In the genomic region with DNA sequence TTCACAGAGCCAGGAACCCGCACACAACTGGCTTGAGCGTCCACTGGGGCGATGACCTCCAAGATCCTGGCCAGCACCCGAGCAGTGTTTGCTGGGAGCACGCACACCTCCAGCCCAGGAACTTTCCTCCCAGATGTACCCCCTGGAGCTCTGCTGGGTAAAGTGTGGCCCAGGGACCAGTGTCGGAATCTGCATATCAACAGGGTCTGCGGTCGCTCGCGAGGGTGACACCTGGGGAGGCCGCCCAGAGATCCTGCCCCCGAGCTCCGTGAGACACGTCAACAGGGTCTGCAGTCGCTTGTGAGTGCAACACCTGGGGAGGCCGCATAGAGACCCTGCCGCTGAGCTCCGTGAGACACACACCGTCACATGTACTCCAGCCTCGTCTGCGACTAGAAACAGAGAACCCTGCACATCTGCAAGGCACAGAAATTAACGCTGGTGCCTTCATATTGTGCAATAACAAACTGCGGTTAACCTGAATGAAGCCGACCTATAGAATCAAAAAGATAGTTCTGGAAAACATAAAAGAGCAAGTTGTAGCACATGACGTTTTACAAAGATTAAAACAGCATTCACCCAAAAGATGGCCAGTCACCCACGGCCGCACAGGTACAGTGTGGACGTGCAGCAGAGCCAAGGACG, we compare ENCODE assay signal across 15 cellular contexts.
A peak's percentile ranks its signal among the peaks of the same experiment; 100 is the strongest.
DNase-seq lines count a peak whose midpoint lies in the region; ATAC-seq and TF ChIP-seq lines count a peak whose summit lies in the region.
"Had no signal": no experiment of that assay in that cellular context is flagged by ENCODE, and none has a peak within 500 bp of the region (broad histone marks: within the 10 kb centered on the region; RNA-seq: fewer than 3 reads in every experiment).

No MANE protein-coding gene starts in this region.

- TF ChIP-seq POLR2A in esophagus muscularis mucosa (IDR thresholded peaks at IDR 0.05; ENCODE audit: low read depth): no peak

- H3K9me3 ChIP-seq in BLaER1 treated with 17β-estradiol and CSF1 and Interleukin-3, amounts not matched to agents 10 nM and 100 nM (replicated peaks in 1 of 11): peaks cover 0 to 27% (median 14%) of the 10 kb centered on the region in 11 experiments; a peak in 17 of 22 replicates
- H3K9me3 ChIP-seq in DND-41 (ENCODE audit: insufficient read depth, low read length, severe bottlenecking): no peaks in the 10 kb centered on the region
- peaks cover 0 to 2% of the 10 kb centered on the region in 2 donors for H3K9me3 ChIP-seq in lung (ENCODE audit: control insufficient read depth in 2 of 2, insufficient read depth in 1 of 2, low read length in 1 of 2)
- no peaks in the 10 kb centered on the region for H3K9me3 ChIP-seq in esophagus muscularis mucosa
- H3K9me3 ChIP-seq: body of pancreas, Caco-2, gastrocnemius medialis, thoracic aorta had no signal

- H3K4me1 ChIP-seq in BLaER1 treated with 17β-estradiol and CSF1 and Interleukin-3, amounts not matched to agents 10 nM and 100 nM: peaks cover 28 to 68% (median 59%) of the 10 kb centered on the region in 10 experiments
- peaks cover 11% of the 10 kb centered on the region for H3K4me1 ChIP-seq in DND-41 (ENCODE audit: insufficient read depth, low read length)
- peaks cover 0 to 6% of the 10 kb centered on the region in 2 donors for H3K4me1 ChIP-seq in lung (ENCODE audit: control insufficient read depth in 2 of 2, insufficient read depth in 2 of 2, low read length in 2 of 2)
- H3K4me1 ChIP-seq in esophagus muscularis mucosa: peaks cover 0 to 6% (median 2%) of the 10 kb centered on the region in 4 donors
- H3K4me1 ChIP-seq: body of pancreas, Caco-2, gastrocnemius medialis had no signal

- H3K79me2 ChIP-seq in DND-41 (ENCODE audit: insufficient read depth, low read length): no peaks in the 10 kb centered on the region

- POLR2A ChIA-PET in WTC11 (lab: Charles Lee): no interaction called here

- H3K9ac ChIP-seq in BLaER1 treated with 17β-estradiol and CSF1 and Interleukin-3, amounts not matched to agents 10 nM and 100 nM: peak overlapping the region in 5 of 11 experiments; percentile 59 to 81 (median 78); a peak in 4 of 22 replicates
- no peak overlapping the region for H3K9ac ChIP-seq in DND-41 (ENCODE audit: low read depth, low read length)
- H3K9ac ChIP-seq: KMS-11 had no signal

- no peaks in the 10 kb centered on the region for H3K9me3 Mint-ChIP-seq in WTC11

- no peak overlapping the region for H2AFZ ChIP-seq in DND-41 (ENCODE audit: low read depth, low read length)

- 57 to 70% methylated on average over 29 of the region's 29 CpGs for WGBS in lung, 2 donors
- WGBS in esophagus muscularis mucosa: 63% methylated on average over 28 of the region's 29 CpGs

- TF ChIP-seq EP300 in esophagus muscularis mucosa (IDR thresholded peaks at IDR 0.05): no peak

- peak overlapping the region in 9 of 10 experiments; percentile 71 to 82 (median 77); a peak in 17 of 20 replicates for H3K4me3 ChIP-seq in BLaER1 treated with 17β-estradiol and CSF1 and Interleukin-3, amounts not matched to agents 10 nM and 100 nM
- H3K4me3 ChIP-seq in DND-41 (ENCODE audit: low read depth in 1 of 2, low read length in 2 of 2): peak overlapping the region in 1 of 2 experiments; percentile 59; a peak in 1 of 4 replicates
- H3K4me3 ChIP-seq in lung: peak overlapping the region; percentile 32
- no peak overlapping the region for H3K4me3 ChIP-seq in esophagus muscularis mucosa
- H3K4me3 ChIP-seq: body of pancreas had no signal

- CTCF ChIA-PET in WTC11 (lab: Charles Lee): interaction anchor here (1.1 to 2.4 kb wide), 2 partner anchors 23 to 47 kb away, joined by 4 to 11 read pairs; no protein-coding TSS in a partner anchor

- no peak overlapping the region for H3K4me3 Mint-ChIP-seq in WTC11

- peak overlapping the region in 1 of 11 experiments; percentile 6; a peak in 1 of 22 replicates for H3K27ac ChIP-seq in BLaER1 treated with 17β-estradiol and CSF1 and Interleukin-3, amounts not matched to agents 10 nM and 100 nM
- H3K27ac ChIP-seq in DND-41 (ENCODE audit: low read length): no peak overlapping the region
- H3K27ac ChIP-seq in lung (ENCODE audit: low read depth in 1 of 2, low read length in 1 of 2): peak overlapping the region in 1 of 2 donors; percentile 24
- H3K27ac ChIP-seq in esophagus muscularis mucosa (replicated peaks in 1 of 4): no peak overlapping the region
- H3K27ac ChIP-seq: body of pancreas, KMS-11, thoracic aorta had no signal

- H4K20me1 ChIP-seq in BLaER1 treated with 17β-estradiol and CSF1 and Interleukin-3, amounts not matched to agents 10 nM and 100 nM: peaks cover 0 to 62% (median 10%) of the 10 kb centered on the region in 11 experiments; a peak in 18 of 22 replicates
- 0 out of 2 replicates have a peak, but pooled peaks cover 7% of the 10 kb centered on the region for H4K20me1 ChIP-seq in DND-41 (ENCODE audit: insufficient read depth, low read length)

- DNase-seq in DND-41 (no peak), WTC11 (ENCODE audit: low spot score) (no peak), lung (ENCODE audit: low spot score) (no peak), esophagus muscularis mucosa (ENCODE audit: extremely low spot score) (no peak), NCI-H1048 (lab: John Stamatoyannopoulos, UW) (no peak)
- DNase-seq: body of pancreas; Caco-2; effector CD8-positive, alpha-beta T cell; gastrocnemius medialis; T1000 had no signal

- intact Hi-C loops in esophagus muscularis mucosa (cut with DNase I): no loop called here

- no peak overlapping the region for H3K27ac Mint-ChIP-seq in WTC11

- H3K4me1 Mint-ChIP-seq in WTC11: peaks cover 34% of the 10 kb centered on the region

- no peaks in the 10 kb centered on the region for H3K27me3 ChIP-seq in BLaER1 treated with 17β-estradiol and CSF1 and Interleukin-3, amounts not matched to agents 10 nM and 100 nM
- H3K27me3 ChIP-seq in DND-41 (ENCODE audit: insufficient read depth, low read length, poor library complexity) (peaks cover 17% of the 10 kb centered on the region), lung (ENCODE audit: control insufficient read depth, insufficient read depth) (no peaks in the 10 kb centered on the region), esophagus muscularis mucosa (peaks cover 0 to 56% (median 0%) of the 10 kb centered on the region in 4 donors)

- H3K4me2 ChIP-seq in BLaER1 treated with 17β-estradiol and CSF1 and Interleukin-3, amounts not matched to agents 10 nM and 100 nM: peak overlapping the region; percentile 93 to 100 (median 99)
- peak overlapping the region; percentile 67 for H3K4me2 ChIP-seq in DND-41 (ENCODE audit: insufficient read depth, low read length)
- H3K4me2 ChIP-seq: KMS-11 had no signal

- no peaks in the 10 kb centered on the region for H3K36me3 Mint-ChIP-seq in WTC11

- peaks cover 18 to 63% (median 54%) of the 10 kb centered on the region in 11 experiments for H3K36me3 ChIP-seq in BLaER1 treated with 17β-estradiol and CSF1 and Interleukin-3, amounts not matched to agents 10 nM and 100 nM
- H3K36me3 ChIP-seq in DND-41 (ENCODE audit: insufficient read depth, low read length) (no peaks in the 10 kb centered on the region), lung (ENCODE audit: control insufficient read depth in 2 of 2, insufficient read depth in 2 of 2, low read length in 2 of 2) (no peaks in the 10 kb centered on the region), esophagus muscularis mucosa (no peaks in the 10 kb centered on the region)
- H3K36me3 ChIP-seq: gastrocnemius medialis, thoracic aorta had no signal

- ATAC-seq in DND-41 (ENCODE audit: insufficient read depth, low read depth) (no peak), WTC11 (no peak), lung (ENCODE audit: insufficient read depth, low FRiP score) (no peak), GM18873 (IDR thresholded peaks at IDR 0.05; ENCODE audit: low FRiP score, unreplicated experiment) (no peak)
- ATAC-seq: body of pancreas, gastrocnemius medialis, right cardiac atrium had no signal

- TF ChIP-seq CTCF in DND-41 (IDR thresholded peaks at IDR 0.05; ENCODE audit: borderline replicate concordance, extremely low read depth, low read length, poor library complexity, severe bottlenecking) (no peak), WTC11 (IDR thresholded peaks at IDR 0.05) (no peak), lung (IDR thresholded peaks at IDR 0.05; ENCODE audit: control extremely low read depth, extremely low read depth) (no peak), esophagus muscularis mucosa (IDR thresholded peaks at IDR 0.05) (no peak)

- no peaks in the 10 kb centered on the region; the same call in 1 of the 2 replicates for H3K27me3 Mint-ChIP-seq in WTC11 (ENCODE audit: low read depth)

TF ChIP-seq in WTC11, 78 proteins besides CTCF, POLR2A, EP300 and RAD21:
- TF ChIP-seq, protein P1, sequence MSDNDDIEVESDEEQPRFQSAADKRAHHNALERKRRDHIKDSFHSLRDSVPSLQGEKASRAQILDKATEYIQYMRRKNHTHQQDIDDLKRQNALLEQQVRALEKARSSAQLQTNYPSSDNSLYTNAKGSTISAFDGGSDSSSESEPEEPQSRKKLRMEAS (CRISPR knock-in tag; IDR thresholded peaks at IDR 0.05): no peak
- peak; percentile 37; the same call in 1 of the 2 replicates for TF ChIP-seq ZNF423 (CRISPR knock-in tag; IDR thresholded peaks at IDR 0.05)
- TF ChIP-seq, protein P2, sequence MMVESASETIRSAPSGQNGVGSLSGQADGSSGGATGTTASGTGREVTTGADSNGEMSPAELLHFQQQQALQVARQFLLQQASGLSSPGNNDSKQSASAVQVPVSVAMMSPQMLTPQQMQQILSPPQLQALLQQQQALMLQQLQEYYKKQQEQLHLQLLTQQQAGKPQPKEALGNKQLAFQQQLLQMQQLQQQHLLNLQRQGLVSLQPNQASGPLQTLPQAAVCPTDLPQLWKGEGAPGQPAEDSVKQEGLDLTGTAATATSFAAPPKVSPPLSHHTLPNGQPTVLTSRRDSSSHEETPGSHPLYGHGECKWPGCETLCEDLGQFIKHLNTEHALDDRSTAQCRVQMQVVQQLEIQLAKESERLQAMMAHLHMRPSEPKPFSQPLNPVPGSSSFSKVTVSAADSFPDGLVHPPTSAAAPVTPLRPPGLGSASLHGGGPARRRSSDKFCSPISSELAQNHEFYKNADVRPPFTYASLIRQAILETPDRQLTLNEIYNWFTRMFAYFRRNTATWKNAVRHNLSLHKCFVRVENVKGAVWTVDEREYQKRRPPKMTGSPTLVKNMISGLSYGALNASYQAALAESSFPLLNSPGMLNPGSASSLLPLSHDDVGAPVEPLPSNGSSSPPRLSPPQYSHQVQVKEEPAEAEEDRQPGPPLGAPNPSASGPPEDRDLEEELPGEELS (CRISPR knock-in tag; IDR thresholded peaks at IDR 0.05): 0 out of 2 replicates have a peak, but pooled peaks have one; percentile 15

Comparison
In these comparisons a context has a peak if more than half of its experiments do, and no peak if none do; other contexts are left out.
1. H3K4me3 ChIP-seq: peak in BLaER1 treated with 17β-estradiol and CSF1 and Interleukin-3, amounts not matched to agents 10 nM and 100 nM (9 of 10) and lung (single experiment); none in esophagus muscularis mucosa (0 of 4).